Comparison of ENCODE assay signal across 10 cellular contexts in genomic region chr10:78231930-78232329, GRCh38.
DNase-seq lines count a peak whose midpoint lies in the region; ATAC-seq and TF ChIP-seq lines count a peak whose summit lies in the region.
"Had no signal": no experiment of that assay in that cellular context is flagged by ENCODE, and none has a peak within 500 bp of the region (broad histone marks: within the 10 kb centered on the region; RNA-seq: fewer than 3 reads in every experiment).

No MANE protein-coding gene starts in this region.

- H3K79me2 ChIP-seq in Loucy (ENCODE audit: insufficient read depth, low read length): no peaks in the 10 kb centered on the region
- H3K79me2 ChIP-seq in mesendoderm (ENCODE audit: control insufficient read depth, insufficient read depth, low read length): no peaks in the 10 kb centered on the region

- no peaks in the 10 kb centered on the region for H3K36me3 ChIP-seq in Loucy (ENCODE audit: insufficient read depth, low read length)
- no peaks in the 10 kb centered on the region for H3K36me3 ChIP-seq in mesendoderm (ENCODE audit: control insufficient read depth, insufficient read depth, low read length)

- DNase-seq in AG20443 (ENCODE audit: low spot score) (peak; percentile 58), dedifferentiated amniotic fluid mesenchymal stem cell (ENCODE audit: extremely low spot score) (peak; percentile 33), mesendoderm (peak; percentile 43), HPDE6-E6E7 (ENCODE audit: extremely low spot score) (no peak), DMS114 treated with DMSO at 0.1 percent for 48 hours (lab: John Stamatoyannopoulos, UW; ENCODE audit: unreplicated experiment) (no peak)
- no peak for DNase-seq in activated CD8-positive, alpha-beta memory T cell treated with anti-CD3 and anti-CD28 coated beads for 24 hours
- DNase-seq: CD8-positive, alpha-beta memory T cell; NCI-H146 had no signal

- ATAC-seq in HG03469 (IDR thresholded peaks at IDR 0.05; ENCODE audit: unreplicated experiment): no peak

- H2BK120ac ChIP-seq in mesendoderm (ENCODE audit: low read depth, low read length): no peak overlapping the region

- no peak overlapping the region for H3K18ac ChIP-seq in mesendoderm (ENCODE audit: low read length)

- H3F3A ChIP-seq in Loucy (ENCODE audit: low read depth): no peaks in the 10 kb centered on the region

- H3K79me1 ChIP-seq in mesendoderm (ENCODE audit: low read length): no peaks in the 10 kb centered on the region

- no peaks in the 10 kb centered on the region for H4K20me1 ChIP-seq in Loucy (ENCODE audit: insufficient read depth, low read length, poor library complexity, severe bottlenecking)

- H3K9ac ChIP-seq in Loucy (ENCODE audit: low read depth, low read length, poor library complexity, severe bottlenecking): no peak overlapping the region
- no peak overlapping the region for H3K9ac ChIP-seq in mesendoderm (ENCODE audit: low read length)

- H2BK5ac ChIP-seq in mesendoderm (ENCODE audit: low read length): no peak overlapping the region

- H4K5ac ChIP-seq in mesendoderm (ENCODE audit: low read length): no peak overlapping the region

- H3K27ac ChIP-seq in mesendoderm (ENCODE audit: low read depth, low read length): no peak overlapping the region

- peaks cover 31% of the 10 kb centered on the region for H3K4me1 ChIP-seq in Loucy (ENCODE audit: insufficient read depth, low read length, poor library complexity, severe bottlenecking)
- no peaks in the 10 kb centered on the region for H3K4me1 ChIP-seq in mesendoderm (ENCODE audit: control insufficient read depth, low read depth, low read length)

- H4K8ac ChIP-seq in mesendoderm (ENCODE audit: low read depth, low read length): no peak overlapping the region

- no peaks in the 10 kb centered on the region for H3K9me3 ChIP-seq in Loucy (ENCODE audit: insufficient read depth, low read depth, low read length)

- H3K27me3 ChIP-seq in Loucy (ENCODE audit: insufficient read depth, low read length, poor library complexity, severe bottlenecking) (no peaks in the 10 kb centered on the region), mesendoderm (ENCODE audit: insufficient read depth, low read length, poor library complexity) (no peaks in the 10 kb centered on the region)

- H2BK15ac ChIP-seq in mesendoderm (replicated peaks; ENCODE audit: low read depth): no peak overlapping the region

- no peak overlapping the region for H2AK5ac ChIP-seq in mesendoderm (ENCODE audit: low read length)

- no peak overlapping the region for H3K23ac ChIP-seq in mesendoderm (ENCODE audit: low read length)

- no peak overlapping the region for H3K56ac ChIP-seq in mesendoderm (ENCODE audit: low read length)

- H3K4me2 ChIP-seq in Loucy (ENCODE audit: low read depth, low read length, poor library complexity, severe bottlenecking): no peak overlapping the region
- H3K4me2 ChIP-seq in mesendoderm (ENCODE audit: low read length): no peak overlapping the region

- WGBS in mesendoderm (ENCODE audit: extremely low coverage, insufficient coverage, low lambda C conversion rate): no CpG with 5 or more reads among the region's 3 CpGs

- no peak overlapping the region for H2AFZ ChIP-seq in Loucy (ENCODE audit: low read length)

- H3K4me3 ChIP-seq in Loucy (ENCODE audit: low read length, poor library complexity, severe bottlenecking) (no peak overlapping the region), mesendoderm (ENCODE audit: low read length) (no peak overlapping the region)

- H3K4ac ChIP-seq in mesendoderm (ENCODE audit: low read depth, low read length): no peak overlapping the region

- H3K9me2 ChIP-seq in Loucy (replicated peaks; ENCODE audit: low read depth, low read length): no peaks in the 10 kb centered on the region

- TF ChIP-seq CTCF in Loucy (conservative IDR thresholded peaks at IDR 0.05; ENCODE audit: low read length): peak; percentile 30

Comparison
In these comparisons a context has a peak if more than half of its experiments do, and no peak if none do; other contexts are left out.
1. DNase-seq: peak in AG20443 (single experiment), dedifferentiated amniotic fluid mesenchymal stem cell (single experiment) and mesendoderm (single experiment); none in activated CD8-positive, alpha-beta memory T cell treated with anti-CD3 and anti-CD28 coated beads for 24 hours (single experiment), HPDE6-E6E7 (single experiment) and DMS114 treated with DMSO at 0.1 percent for 48 hours (single experiment).